Comparison of ENCODE assay signal across 9 cellular contexts in the genomic region with DNA sequence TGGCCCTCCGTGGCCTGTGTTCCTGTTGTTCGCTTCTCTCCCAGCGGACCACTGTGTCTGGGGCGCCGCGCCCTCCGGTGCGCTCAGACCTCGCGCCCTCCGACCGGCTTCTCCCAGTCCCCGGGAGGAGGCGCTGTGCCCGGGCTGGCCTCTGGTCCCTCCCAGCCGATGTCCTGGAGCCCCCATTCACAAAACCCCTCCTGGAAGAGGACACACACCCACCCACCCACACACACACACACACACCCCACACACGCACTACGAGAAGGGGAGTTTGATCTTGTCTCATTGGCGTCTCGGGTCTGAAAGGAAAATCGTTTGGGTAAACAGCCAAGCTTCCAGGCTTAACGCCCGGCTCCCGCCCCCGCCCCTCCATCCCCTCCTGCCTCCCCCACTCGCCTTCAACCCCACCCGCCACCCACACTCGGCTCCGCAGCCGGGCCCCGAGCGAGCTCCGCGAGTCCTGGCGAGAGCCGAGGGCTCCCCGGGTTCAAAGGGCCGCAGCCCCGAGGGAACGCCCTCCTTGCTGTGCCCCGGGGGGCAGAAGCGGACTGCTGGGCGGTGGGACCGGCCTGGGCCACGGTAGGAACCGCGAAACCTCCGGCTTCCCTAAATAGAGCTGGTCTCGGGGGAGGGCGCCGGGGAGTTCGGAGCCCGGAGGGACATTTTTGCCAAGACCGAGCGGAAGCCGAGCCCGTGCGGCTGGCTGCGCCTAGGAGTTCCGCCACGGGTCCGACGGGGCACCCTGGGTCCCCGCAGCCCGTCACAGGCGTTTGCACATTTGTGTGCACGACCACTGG. TPM values are rescaled to one million over a fixed set of nuclear protein-coding genes. Genes with fewer than 3 reads are reported as not detected.
DNase-seq lines count a peak whose midpoint lies in the region; ATAC-seq and TF ChIP-seq lines count a peak whose summit lies in the region.
"Had no signal": no experiment of that assay in that cellular context is flagged by ENCODE, and none has a peak within 500 bp of the region (broad histone marks: within the 10 kb centered on the region; RNA-seq: fewer than 3 reads in every experiment).

No MANE protein-coding gene starts in this region.

- in situ Hi-C loops in GM13977 (cut with MboI; ENCODE audit: low pct_unique_long_range_greater_than_20kb, low sequenced_read_pairs, unreplicated experiment), result no loop called here

- TF ChIP-seq CTCF in WI38 (IDR thresholded peaks at IDR 0.05; ENCODE audit: low read depth, low read length), result peak; percentile 68
- peak; percentile 58 for TF ChIP-seq CTCF in left ventricle myocardium inferior (IDR thresholded peaks at IDR 0.05; ENCODE audit: borderline replicate concordance)
- no peak for TF ChIP-seq CTCF in GM13977 (IDR thresholded peaks at IDR 0.05; ENCODE audit: extremely low read depth, insufficient read depth, missing control alignments)

- peaks cover 0 to 26% (median 5%) of the 10 kb centered on the region in 11 donors for H3K9me3 Mint-ChIP-seq in naive thymus-derived CD4-positive, alpha-beta T cell

- ATAC-seq in GM18511 (IDR thresholded peaks at IDR 0.05; ENCODE audit: unreplicated experiment) (no peak), GM19324 (IDR thresholded peaks at IDR 0.05; ENCODE audit: low FRiP score, unreplicated experiment) (no peak)
- no peak for ATAC-seq in naive thymus-derived CD4-positive, alpha-beta T cell

- H3K27ac ChIP-seq in left ventricle myocardium inferior (replicated peaks), result peak overlapping the region; percentile 96
- H3K27ac ChIP-seq in rectal smooth muscle tissue (ENCODE audit: low read depth, low read length), result peak overlapping the region; percentile 81
- no peak overlapping the region for H3K27ac ChIP-seq in naive thymus-derived CD4-positive, alpha-beta T cell (ENCODE audit: low read depth, low read length)

- DNase-seq in Daoy (ENCODE audit: low read depth), result peak; percentile 56
- DNase-seq in left ventricle myocardium inferior, result peak; percentile 71
- DNase-seq in GM13977 (ENCODE audit: low spot score), result no peak
- no peak for DNase-seq in naive thymus-derived CD4-positive, alpha-beta T cell
- DNase-seq: caudate nucleus had no signal

- no peaks in the 10 kb centered on the region for H3K9me3 ChIP-seq in left ventricle myocardium inferior (replicated peaks)
- H3K9me3 ChIP-seq in naive thymus-derived CD4-positive, alpha-beta T cell (ENCODE audit: control insufficient read depth in 2 of 3, low read length in 3 of 3), result no peaks in the 10 kb centered on the region

- H3K4me3 ChIP-seq in WI38 (ENCODE audit: low read depth, low read length) (peak overlapping the region; percentile 72), left ventricle myocardium inferior (peak overlapping the region; percentile 70), rectal smooth muscle tissue (ENCODE audit: low read length) (peak overlapping the region; percentile 70)
- no peak overlapping the region for H3K4me3 ChIP-seq in naive thymus-derived CD4-positive, alpha-beta T cell (ENCODE audit: low read length)

- peak overlapping the region; percentile 40 for H3K9ac ChIP-seq in rectal smooth muscle tissue (ENCODE audit: low read length)

- POLR2A ChIA-PET in naive thymus-derived CD4-positive, alpha-beta T cell (lab: Charles Lee), result no interaction called here

- H3K36me3 ChIP-seq in left ventricle myocardium inferior, result no peaks in the 10 kb centered on the region
- no peaks in the 10 kb centered on the region for H3K36me3 ChIP-seq in rectal smooth muscle tissue (ENCODE audit: control insufficient read depth, insufficient read depth, low read length)
- H3K36me3 ChIP-seq in naive thymus-derived CD4-positive, alpha-beta T cell (ENCODE audit: control insufficient read depth in 2 of 3, insufficient read depth in 3 of 3, low read length in 3 of 3), result no peaks in the 10 kb centered on the region

- H3K4me1 ChIP-seq in left ventricle myocardium inferior, result peaks cover 88% of the 10 kb centered on the region
- H3K4me1 ChIP-seq in rectal smooth muscle tissue (ENCODE audit: control insufficient read depth, insufficient read depth, low read length), result peaks cover 7% of the 10 kb centered on the region
- H3K4me1 ChIP-seq in naive thymus-derived CD4-positive, alpha-beta T cell (ENCODE audit: control insufficient read depth in 2 of 2, insufficient read depth in 2 of 2, low read length in 2 of 2), result peaks cover 7 to 11% of the 10 kb centered on the region in 2 donors

- intact Hi-C loops in left ventricle myocardium inferior (cut with micrococcal nuclease), result no loop called here
- intact Hi-C loops in naive thymus-derived CD4-positive, alpha-beta T cell (cut with micrococcal nuclease), result no loop called here

- no peak overlapping the region for H3K4me3 Mint-ChIP-seq in naive thymus-derived CD4-positive, alpha-beta T cell

- peaks cover 0 to 11% (median 0%) of the 10 kb centered on the region in 5 donors for H3K36me3 Mint-ChIP-seq in naive thymus-derived CD4-positive, alpha-beta T cell

- H3K27me3 Mint-ChIP-seq in naive thymus-derived CD4-positive, alpha-beta T cell, result peaks cover 62 to 76% (median 66%) of the 10 kb centered on the region in 5 donors

- peaks cover 15 to 44% (median 30%) of the 10 kb centered on the region in 7 donors for H3K4me1 Mint-ChIP-seq in naive thymus-derived CD4-positive, alpha-beta T cell

- H3K27ac Mint-ChIP-seq in naive thymus-derived CD4-positive, alpha-beta T cell, result no peak overlapping the region

- H3K27me3 ChIP-seq in left ventricle myocardium inferior (ENCODE audit: low read depth), result peaks cover 96% of the 10 kb centered on the region
- H3K27me3 ChIP-seq in rectal smooth muscle tissue (ENCODE audit: control insufficient read depth, insufficient read depth, low read length), result no peaks in the 10 kb centered on the region
- H3K27me3 ChIP-seq in naive thymus-derived CD4-positive, alpha-beta T cell (ENCODE audit: control insufficient read depth in 2 of 2, insufficient read depth in 2 of 2, low read length in 2 of 2), result peaks cover 23 to 60% of the 10 kb centered on the region in 2 donors

- CTCF ChIA-PET in naive thymus-derived CD4-positive, alpha-beta T cell (lab: Charles Lee), result no interaction called here

RNA-seq across cellular contexts. Expression of gene NR2F2, which starts 23.6 kb away (rescaled TPM):
- 12.4 and 14.1 TPM in 2 replicates for total RNA-seq in Daoy (2014; rRNA removed; shearing (Covaris generic))
- total RNA-seq in left ventricle myocardium inferior, result 12.8 TPM
- total RNA-seq in naive thymus-derived CD4-positive, alpha-beta T cell, result not detected
- polyA plus RNA-seq in naive thymus-derived CD4-positive, alpha-beta T cell, result not detected

Comparison
In these comparisons a context has a peak if more than half of its experiments do, and no peak if none do; other contexts are left out.
1. DNase-seq: peak in Daoy (single experiment) and left ventricle myocardium inferior (single experiment); none in GM13977 (single experiment) and naive thymus-derived CD4-positive, alpha-beta T cell (0 of 9).
2. RNA of gene NR2F2, which starts 23.6 kb away (total RNA-seq): 12.8 TPM in left ventricle myocardium inferior (single experiment) and 12.4 to 14.1 TPM in Daoy; not detected in naive thymus-derived CD4-positive, alpha-beta T cell; every median in the first group is over 10 times any median in the second.